ENCODE assay signal across 8 cellular contexts in the genomic region with DNA sequence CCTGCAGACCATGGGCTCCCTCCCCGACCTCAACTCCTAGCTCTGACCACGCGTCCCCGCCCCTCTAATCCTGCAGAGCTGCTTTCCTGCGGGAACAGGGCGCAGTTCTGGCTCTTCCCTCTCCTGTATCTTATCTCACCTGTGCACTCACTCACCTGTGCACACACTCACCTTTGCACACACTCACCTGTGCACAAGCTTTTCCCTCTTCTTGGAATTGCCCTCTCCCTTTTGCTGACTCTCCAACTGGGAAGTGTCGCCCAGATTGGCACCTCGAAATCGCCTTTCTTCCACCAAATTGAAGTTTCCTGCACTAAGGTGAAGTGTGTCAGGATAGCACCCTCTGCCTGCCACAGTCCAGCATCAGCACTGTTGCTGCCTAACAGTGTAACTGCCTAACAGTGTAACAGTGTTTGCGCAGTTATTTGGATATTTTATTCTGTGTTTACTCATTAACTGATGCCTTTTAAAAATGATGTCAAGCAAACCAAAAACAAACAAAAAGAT. TPM values are rescaled to one million over a fixed set of nuclear protein-coding genes. Genes with fewer than 3 reads are reported as not detected.
DNase-seq lines count a peak whose midpoint lies in the region; ATAC-seq and TF ChIP-seq lines count a peak whose summit lies in the region.

No MANE protein-coding gene starts in this region.

- DNase-seq in G401 (ENCODE audit: low spot score): peak; percentile 63
- DNase-seq in HuH-7.5 (ENCODE audit: low spot score): peak; percentile 37
- DNase-seq in SK-N-DZ (ENCODE audit: low spot score): peak; percentile 67
- DNase-seq in caudate nucleus (lab: John Stamatoyannopoulos, UW): peak in 22 of 61 donors; percentile 7 to 69 (median 30)
- DNase-seq in left lung: peak in 1 of 2 donors; percentile 43
- peak; percentile 23 for DNase-seq in stimulated activated naive CD8-positive, alpha-beta T cell treated with anti-CD3 and anti-CD28 coated beads, Interleukin-15, Interleukin-2, amounts not matched to agents 100 U/mL and 50 U/mL, for 24 hours
- DNase-seq in mesenteric fat pad (ENCODE audit: low spot score): no peak

- intact Hi-C loops in left lung (cut with DNase I): no loop called here

- no peaks in the 10 kb centered on the region for H3K9me3 ChIP-seq in left lung

- H3K4me3 ChIP-seq in left lung: peak overlapping the region; percentile 65 to 76

- H3K27me3 ChIP-seq in left lung: no peaks in the 10 kb centered on the region

- peak in 1 of 2 donors; percentile 17 for TF ChIP-seq CTCF in left lung (IDR thresholded peaks at IDR 0.05)

- H3K36me3 ChIP-seq in left lung: peaks cover 0 to 21% of the 10 kb centered on the region in 2 donors

- H3K27ac ChIP-seq in caudate nucleus (ENCODE audit: low read depth, low read length) (peak overlapping the region; percentile 39), left lung (peak overlapping the region; percentile 79 to 94)

- H3K4me1 ChIP-seq in left lung: peaks cover 0 to 32% of the 10 kb centered on the region in 2 donors

- ATAC-seq in GM21447 (IDR thresholded peaks at IDR 0.05; ENCODE audit: unreplicated experiment): peak; percentile 55
- ATAC-seq in left lung: peak; percentile 84
- ATAC-seq in stimulated activated naive CD8-positive, alpha-beta T cell treated with anti-CD3 and anti-CD28 coated beads, Interleukin-15, Interleukin-2, amounts not matched to agents 100 U/mL and 50 U/mL, for 24 hours: peak; percentile 48

- in situ Hi-C loops in G401 (cut with HindIII; ENCODE audit: low sequenced_read_pairs): no loop called here

RNA-seq across cellular contexts. Expression of a gene that starts 0.6 kb away (rescaled TPM):
- total RNA-seq in G401 (2014; rRNA removed; shearing (Covaris generic)): not detected in 2 replicates
- 9.5 and 11.1 TPM in 2 replicates for polyA plus RNA-seq in SK-N-DZ (2014; cell fraction: cytosol; rRNA removed)
- polyA plus RNA-seq in SK-N-DZ (2014; cell fraction: nucleus; rRNA removed): 8.0 and 11.9 TPM in 2 replicates
- total RNA-seq in left lung (10 to 100 TPM in 1 of 2 donors, 1 to 10 TPM in 1; 9.3 to 20.2 TPM), mesenteric fat pad (8.7 TPM)

RNA-seq across cellular contexts. Expression of a gene that starts 11.3 kb away (rescaled TPM):
- not detected in 2 replicates for total RNA-seq in G401 (2014; rRNA removed; shearing (Covaris generic))
- polyA plus RNA-seq in SK-N-DZ (2014; cell fraction: cytosol; rRNA removed): 0.82 and 1.4 TPM in 2 replicates
- 0.27 and 0.92 TPM in 2 replicates for polyA plus RNA-seq in SK-N-DZ (2014; cell fraction: nucleus; rRNA removed)
- total RNA-seq in left lung: 10 to 100 TPM; 12.5 to 23.1 TPM
- total RNA-seq in mesenteric fat pad: 5.2 TPM

RNA-seq across cellular contexts. Expression of a gene that starts 50.9 kb away (rescaled TPM):
- total RNA-seq in G401 (2014; rRNA removed; shearing (Covaris generic)): 3.3 and 13.4 TPM in 2 replicates
- 46.9 and 51.9 TPM in 2 replicates for polyA plus RNA-seq in SK-N-DZ (2014; cell fraction: cytosol; rRNA removed)
- 41.2 and 42.1 TPM in 2 replicates for polyA plus RNA-seq in SK-N-DZ (2014; cell fraction: nucleus; rRNA removed)
- total RNA-seq in left lung: 10 to 100 TPM in 1 of 2 donors, 1 to 10 TPM in 1; 9.9 to 11.4 TPM
- 22.2 TPM for total RNA-seq in mesenteric fat pad
